Comparison of ENCODE assay signal across 7 cellular contexts in the genomic region with DNA sequence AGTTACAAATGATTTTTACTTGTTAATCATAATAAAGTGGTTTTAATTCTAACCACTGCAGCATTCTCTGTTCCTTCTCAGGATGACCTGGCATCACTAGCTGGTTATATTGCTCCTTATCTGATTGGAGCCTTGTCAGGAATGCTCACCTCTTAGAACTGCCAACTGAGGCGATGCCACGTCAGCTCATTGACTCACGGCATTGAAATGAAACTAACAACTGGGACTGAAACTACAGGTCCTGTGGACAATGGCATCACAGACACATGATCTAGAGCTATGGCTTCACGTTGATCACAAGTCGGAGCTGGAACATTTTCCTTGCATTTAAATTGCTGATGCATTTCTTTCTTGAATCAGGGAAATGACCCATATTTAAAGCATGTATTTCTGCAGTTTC. TPM values are rescaled to one million over a fixed set of nuclear protein-coding genes. Genes with fewer than 3 reads are reported as not detected.
DNase-seq lines count a peak whose midpoint lies in the region; ATAC-seq and TF ChIP-seq lines count a peak whose summit lies in the region.

No MANE protein-coding gene starts in this region.

- no peak for TF ChIP-seq POLR2A in erythroblast (IDR thresholded peaks at IDR 0.05; ENCODE audit: low read length)

- DNase-seq in astrocyte of the hippocampus (ENCODE audit: low read depth, low spot score) (peak; percentile 98), lung microvascular endothelial cell (ENCODE audit: low read depth in 2 of 2) (peak; percentile 92 to 94), NCI-H524 treated with DMSO at 0.1 percent for 48 hours (lab: John Stamatoyannopoulos, UW) (no peak), GOT3 (lab: John Stamatoyannopoulos, UW) (no peak), erythroblast (lab: John Stamatoyannopoulos, UW) (no peak)

- ATAC-seq in GM19324 (IDR thresholded peaks at IDR 0.05; ENCODE audit: low FRiP score, unreplicated experiment) (peak; percentile 82), HG03442 (IDR thresholded peaks at IDR 0.05; ENCODE audit: unreplicated experiment) (peak; percentile 95)

RNA-seq across cellular contexts. Expression of a gene that starts 54.9 kb away (rescaled TPM):
- 0.79 and 8.1 TPM in 2 replicates for total RNA-seq in lung microvascular endothelial cell

Comparison
In these comparisons a context has a peak if more than half of its experiments do, and no peak if none do; other contexts are left out.
1. DNase-seq: peak in astrocyte of the hippocampus (single experiment) and lung microvascular endothelial cell (2 of 2); none in NCI-H524 treated with DMSO at 0.1 percent for 48 hours (single experiment), GOT3 (single experiment) and erythroblast (0 of 2).